ENCODE assay signal across 8 cellular contexts in the genomic region with DNA sequence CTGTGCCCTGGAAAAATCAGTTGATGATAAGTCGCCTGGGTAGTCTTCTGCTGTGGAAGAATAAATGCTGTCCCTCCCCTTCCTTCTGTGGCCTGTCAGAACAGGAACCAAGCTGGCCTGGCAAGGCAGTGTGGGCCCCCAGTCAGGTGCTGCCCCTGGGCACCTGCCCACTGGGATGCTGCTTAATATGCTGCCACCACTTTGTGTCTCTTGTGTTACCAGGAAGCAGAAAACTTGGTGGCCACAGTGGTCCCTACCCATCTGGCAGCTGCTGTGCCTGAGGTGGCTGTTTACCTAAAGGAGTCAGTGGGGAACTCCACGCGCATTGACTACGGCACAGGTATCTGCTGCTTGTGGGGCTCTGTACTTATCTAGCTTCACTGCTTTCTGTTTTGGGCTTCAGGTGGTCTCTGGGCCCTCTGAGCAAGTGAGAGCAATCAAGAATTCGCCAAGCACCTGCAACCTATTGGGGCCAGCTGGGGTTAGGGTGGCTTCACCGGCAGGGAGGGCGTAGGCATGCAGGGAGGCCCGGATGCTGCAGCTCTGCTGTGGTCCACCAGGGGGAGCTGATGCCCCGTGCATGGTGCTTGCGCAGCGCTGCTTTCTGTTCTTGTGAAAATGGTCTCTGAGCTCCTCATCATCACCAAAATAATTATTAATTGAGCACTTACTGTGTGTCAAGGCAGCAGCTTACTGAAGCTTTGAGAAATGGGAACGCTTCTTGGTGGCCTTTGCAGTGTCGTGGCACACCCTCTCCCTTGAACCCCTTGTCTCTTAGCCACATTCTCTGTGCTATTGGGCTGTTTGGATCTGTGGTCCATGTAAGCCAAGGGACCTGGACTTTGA. TPM values are rescaled to one million over a fixed set of nuclear protein-coding genes. Genes with fewer than 3 reads are reported as not detected.
DNase-seq lines count a peak whose midpoint lies in the region; ATAC-seq, FAIRE-seq and TF ChIP-seq lines count a peak whose summit lies in the region.

No MANE protein-coding gene starts in this region.

- no peak overlapping the region for H2AFZ ChIP-seq in mammary epithelial cell (ENCODE audit: low read depth, low read length)

- no TSS peak for BruUV-seq in mammary epithelial cell (replicated peaks; lab: Mats Ljungman, UMichigan)

- H3K79me2 ChIP-seq in mammary epithelial cell (ENCODE audit: insufficient read depth, low read length): no peaks in the 10 kb centered on the region

- H3K4me3 ChIP-seq in AG10803 (ENCODE audit: low read length): no peak overlapping the region
- H3K4me3 ChIP-seq in mammary epithelial cell (replicated peaks in 1 of 3; ENCODE audit: insufficient read depth in 1 of 3, low read depth in 2 of 3, low read length in 3 of 3): no peak overlapping the region

- H3K9ac ChIP-seq in mammary epithelial cell (ENCODE audit: insufficient read depth, low read length): no peak overlapping the region

- H3K4me1 ChIP-seq in mammary epithelial cell (ENCODE audit: insufficient read depth, low read length): no peaks in the 10 kb centered on the region

- DNase-seq in AG10803 (ENCODE audit: low read depth) (peak; percentile 59), GM19239 (ENCODE audit: insufficient read length, low spot score) (peak; percentile 77), NCI-H1436 treated with DMSO at 0.1 percent for 48 hours (lab: John Stamatoyannopoulos, UW) (peak; percentile 13), mammary epithelial cell (peak; percentile 50), kidney tubule cell (ENCODE audit: low spot score) (peak; percentile 73)
- DNase-seq in activated CD4-positive, CD25-positive, alpha-beta regulatory T cell treated with anti-CD3 and anti-CD28 coated beads, Interleukin-2, amount 50 U/mL, for 16 hours (ENCODE audit: low read depth, low spot score): peak; percentile 68
- DNase-seq in stimulated activated CD4-positive, alpha-beta T cell treated with anti-CD3 and anti-CD28 coated beads, Interleukin-2, amount 100 ng/mL, for 48 hours: peak; percentile 83 to 87

- CTCF ChIA-PET in mammary epithelial cell (lab: Charles Lee; ENCODE audit: low non-redundant PET): interaction anchor here (0.5 to 1.2 kb wide), 7 partner anchors 11 to 498 kb away, joined by 3 to 4 read pairs (median 3); a partner anchor contains a TSS

- no peaks in the 10 kb centered on the region for H3K36me3 ChIP-seq in mammary epithelial cell (ENCODE audit: insufficient read depth, low read length)

- H3K27ac ChIP-seq in mammary epithelial cell (ENCODE audit: insufficient read depth, low read depth, low read length): no peak overlapping the region

- in situ Hi-C loops in mammary epithelial cell (cut with MboI; ENCODE audit: low sequenced_read_pairs in 2 of 2): loop anchor here (5.0 to 25.0 kb wide), 3 partner anchors 356 to 656 kb away; no protein-coding TSS in a partner anchor

- H3K4me2 ChIP-seq in mammary epithelial cell (ENCODE audit: insufficient read depth, low read depth, low read length): no peak overlapping the region

- no peaks in the 10 kb centered on the region for H3K9me3 ChIP-seq in mammary epithelial cell (replicated peaks; ENCODE audit: insufficient read depth, low read length)

- dilution Hi-C loops in mammary epithelial cell (cut with HindIII; ENCODE audit: low sequenced_read_pairs): loop anchor here (5.0 kb wide), 4 partner anchors 41 to 596 kb away; no protein-coding TSS in a partner anchor

- FAIRE-seq in GM19239 (lab: Jason Lieb, UNC): peak; percentile 55

- no peaks in the 10 kb centered on the region for H4K20me1 ChIP-seq in mammary epithelial cell (ENCODE audit: insufficient read depth, low read length)

- intact Hi-C loops in mammary epithelial cell (cut with micrococcal nuclease): loop anchor here (2.0 to 10.0 kb wide), 3 partner anchors 277 to 661 kb away; no protein-coding TSS in a partner anchor

- no peak for ATAC-seq in GM18861 (IDR thresholded peaks at IDR 0.05; ENCODE audit: unreplicated experiment)

- WGBS in mammary epithelial cell (ENCODE audit: low coverage, missing lambda C conversion rate): 16% methylated on average over 9 of the region's 13 CpGs

- H3K27me3 ChIP-seq in mammary epithelial cell (ENCODE audit: insufficient read depth, low read length): no peaks in the 10 kb centered on the region

- TF ChIP-seq CTCF in AG10803 (conservative IDR thresholded peaks at IDR 0.05; ENCODE audit: low read length) (peak; percentile 99), mammary epithelial cell (conservative IDR thresholded peaks at IDR 0.05 in 1 of 2, IDR thresholded peaks at IDR 0.05 in 1 of 2; ENCODE audit: extremely low read depth in 1 of 2, insufficient read depth in 1 of 2, low read depth in 1 of 2, low read length in 2 of 2) (peak; percentile 99)

RNA-seq across cellular contexts. Expression of a gene that starts 20.3 kb away (rescaled TPM):
- 100 to 1,000 TPM in 1 of 2 donors, 10 to 100 TPM in 1; 73.7 to 122 TPM for total RNA-seq in mammary epithelial cell
- polyA plus RNA-seq in mammary epithelial cell: 120 TPM
- 218 TPM for polyA minus RNA-seq in mammary epithelial cell

RNA-seq across cellular contexts. Expression of a gene that starts 20.9 kb away (rescaled TPM):
- total RNA-seq in mammary epithelial cell: 10 to 100 TPM; 11.1 to 17.7 TPM
- polyA plus RNA-seq in mammary epithelial cell: 2.5 TPM
- polyA minus RNA-seq in mammary epithelial cell: 0.52 TPM

RNA-seq across cellular contexts. Expression of a gene that starts 46.5 kb away (rescaled TPM):
- total RNA-seq in mammary epithelial cell: 10 to 100 TPM; 13.5 to 34.2 TPM
- polyA plus RNA-seq in mammary epithelial cell: 7.0 TPM
- polyA minus RNA-seq in mammary epithelial cell: 1.4 TPM

RNA-seq across cellular contexts. Expression of a gene that starts 50.6 kb away (rescaled TPM):
- total RNA-seq in mammary epithelial cell: 10 to 100 TPM; 11.3 to 20.1 TPM
- polyA plus RNA-seq in mammary epithelial cell: 16.8 TPM
- 17.3 TPM for polyA minus RNA-seq in mammary epithelial cell

Comparison
In these comparisons a context has a peak if more than half of its experiments do, and no peak if none do; other contexts are left out.
1. DNase-seq: peak in every context shown above with its lines; median percentile 85 in stimulated activated CD4-positive, alpha-beta T cell treated with anti-CD3 and anti-CD28 coated beads, Interleukin-2, amount 100 ng/mL, for 48 hours; 77 in GM19239; 73 in kidney tubule cell; 68 in activated CD4-positive, CD25-positive, alpha-beta regulatory T cell treated with anti-CD3 and anti-CD28 coated beads, Interleukin-2, amount 50 U/mL, for 16 hours; 59 in AG10803; 50 in mammary epithelial cell; 13 in NCI-H1436 treated with DMSO at 0.1 percent for 48 hours.